ENCODE assay signal across 16 cellular contexts in genomic region chr1:54453509-54453908, GRCh38.
"Had no signal": no experiment of that assay in that cellular context is flagged by ENCODE, and none has a peak within 500 bp of the region (broad histone marks: within the 10 kb centered on the region; RNA-seq: fewer than 3 reads in every experiment).

No MANE protein-coding gene starts in this region.

- H3K27ac ChIP-seq: body of pancreas, foreskin keratinocyte, stomach, suprapubic skin, tibial nerve had no signal

- H3K4me3 ChIP-seq: body of pancreas, cardiac muscle cell, stomach, suprapubic skin, tibial nerve had no signal

- H3K27ac Mint-ChIP-seq: activated CD4-positive, alpha-beta memory T cell treated with anti-CD3 and anti-CD28 coated beads for 36 hours; activated naive CD4-positive, alpha-beta T cell treated with anti-CD3 and anti-CD28 coated beads, Interleukin-2, amount 50 U/mL, for 24 hours; activated T-cell treated with anti-CD3 and anti-CD28 coated beads, Interleukin-2, amount 50 U/mL, for 72 hours; dendritic cell treated with granulocyte-macrophage colony-stimulating factor and Interleukin-4, amounts not matched to agents 40 ng/mL and 50 ng/mL, for 4 days; memory B cell; T-helper 1 cell treated with Interleukin-12 subunit alpha and Interleukin-12 subunit beta and Interleukin-4 antibody, amounts not matched to agents 30 μg/mL and 1 μg/mL, for 36 hours had no signal

- H3K9me3 Mint-ChIP-seq: activated CD4-positive, alpha-beta memory T cell treated with anti-CD3 and anti-CD28 coated beads for 36 hours; activated naive CD4-positive, alpha-beta T cell treated with anti-CD3 and anti-CD28 coated beads, Interleukin-2, amount 50 U/mL, for 24 hours had no signal

- H3K27me3 Mint-ChIP-seq: activated CD4-positive, alpha-beta memory T cell treated with anti-CD3 and anti-CD28 coated beads for 36 hours; activated naive CD4-positive, alpha-beta T cell treated with anti-CD3 and anti-CD28 coated beads, Interleukin-2, amount 50 U/mL, for 24 hours had no signal

- ATAC-seq: activated T-cell treated with anti-CD3 and anti-CD28 coated beads, Interleukin-2, amount 50 U/mL, for 72 hours; body of pancreas; foreskin keratinocyte had no signal

- DNase-seq: activated CD4-positive, alpha-beta memory T cell treated with anti-CD3 and anti-CD28 coated beads for 36 hours; activated CD4-positive, alpha-beta T cell treated with anti-CD3 and anti-CD28 coated beads for 48 hours; activated gamma-delta T cell treated with Interleukin-2 at 50 U/mL for 16 hours; activated T-cell treated with anti-CD3 and anti-CD28 coated beads, Interleukin-2, amount 50 U/mL, for 72 hours; anterior cingulate cortex; body of pancreas; effector CD4-positive, alpha-beta T cell; stomach had no signal

- H3K9me3 ChIP-seq: body of pancreas, suprapubic skin had no signal

- H3K4me1 Mint-ChIP-seq: activated naive CD4-positive, alpha-beta T cell treated with anti-CD3 and anti-CD28 coated beads, Interleukin-2, amount 50 U/mL, for 24 hours; memory B cell had no signal

- H3K4me3 Mint-ChIP-seq: activated CD4-positive, alpha-beta memory T cell treated with anti-CD3 and anti-CD28 coated beads for 36 hours; activated naive CD4-positive, alpha-beta T cell treated with anti-CD3 and anti-CD28 coated beads, Interleukin-2, amount 50 U/mL, for 24 hours; activated T-cell treated with anti-CD3 and anti-CD28 coated beads, Interleukin-2, amount 50 U/mL, for 72 hours; dendritic cell treated with granulocyte-macrophage colony-stimulating factor and Interleukin-4, amounts not matched to agents 40 ng/mL and 50 ng/mL, for 4 days; memory B cell; T-helper 1 cell treated with Interleukin-12 subunit alpha and Interleukin-12 subunit beta and Interleukin-4 antibody, amounts not matched to agents 30 μg/mL and 1 μg/mL, for 36 hours had no signal

- H3K4me1 ChIP-seq: body of pancreas, foreskin keratinocyte, stomach, suprapubic skin, tibial nerve had no signal

- H3K36me3 Mint-ChIP-seq: activated CD4-positive, alpha-beta memory T cell treated with anti-CD3 and anti-CD28 coated beads for 36 hours; activated naive CD4-positive, alpha-beta T cell treated with anti-CD3 and anti-CD28 coated beads, Interleukin-2, amount 50 U/mL, for 24 hours had no signal

- H3K36me3 ChIP-seq: cardiac muscle cell, stomach, suprapubic skin, tibial nerve had no signal

- H3K27me3 ChIP-seq: body of pancreas, cardiac muscle cell, foreskin keratinocyte, stomach, suprapubic skin, tibial nerve had no signal
